In genomic region chr21:24050233-24050632, GRCh38 we compare ENCODE assay signal across 16 cellular contexts.
"Had no signal": no experiment of that assay in that cellular context is flagged by ENCODE, and none has a peak within 500 bp of the region (broad histone marks: within the 10 kb centered on the region; RNA-seq: fewer than 3 reads in every experiment).

No MANE protein-coding gene starts in this region.

- ATAC-seq: activated CD4-positive, CD25-positive, alpha-beta regulatory T cell treated with anti-CD3 and anti-CD28 coated beads, Interleukin-2, amount 50 U/mL, for 24 hours; mucosa of descending colon; naive thymus-derived CD8-positive, alpha-beta T cell had no signal

- H3K27me3 ChIP-seq: colonic mucosa, esophagus muscularis mucosa, neutrophil, transverse colon, vagina had no signal

- H3K9me3 ChIP-seq: colonic mucosa, esophagus muscularis mucosa, neutrophil, transverse colon, vagina had no signal

- H3K4me1 ChIP-seq: colonic mucosa had no signal

- H3K36me3 ChIP-seq: colonic mucosa, esophagus muscularis mucosa, neutrophil, transverse colon, vagina had no signal

- DNase-seq: activated CD4-positive, alpha-beta T cell treated with anti-CD3 and anti-CD28 coated beads, Interleukin-2, amount 50 U/mL, for 1 hour; activated CD8-positive, alpha-beta memory T cell treated with anti-CD3 and anti-CD28 coated beads for 24 hours; activated gamma-delta T cell treated with Interleukin-2 at 50 U/mL for 16 hours; central memory CD4-positive, alpha-beta T cell; colonic mucosa; islet precursor cell; mucosa of descending colon; naive thymus-derived CD8-positive, alpha-beta T cell; stimulated activated CD4-positive, alpha-beta T cell treated with anti-CD3 and anti-CD28 coated beads, Interleukin-4, amount 100 ng/mL, for 1 hour; stimulated activated naive CD4-positive, alpha-beta T cell treated with Interleukin-2 at 50 U/mL for 16 hours; substantia nigra; transverse colon had no signal

- H3K4me3 ChIP-seq: colonic mucosa, esophagus muscularis mucosa, mucosa of descending colon, transverse colon, vagina had no signal

- H3K27ac ChIP-seq: colonic mucosa, esophagus muscularis mucosa, neutrophil, transverse colon, vagina had no signal
